16 cellular contexts compared by ENCODE assay signal in genomic region chr10:91512458-91512857, GRCh38.
"Had no signal": no experiment of that assay in that cellular context is flagged by ENCODE, and none has a peak within 500 bp of the region (broad histone marks: within the 10 kb centered on the region; RNA-seq: fewer than 3 reads in every experiment).

No MANE protein-coding gene starts in this region.

- H3K27me3 Mint-ChIP-seq: activated naive CD4-positive, alpha-beta T cell treated with anti-CD3 and anti-CD28 coated beads, Interleukin-2, amount 50 U/mL, for 24 hours; central memory CD8-positive, alpha-beta T cell had no signal

- H3K4me3 Mint-ChIP-seq: activated naive CD4-positive, alpha-beta T cell treated with anti-CD3 and anti-CD28 coated beads, Interleukin-2, amount 50 U/mL, for 24 hours; central memory CD8-positive, alpha-beta T cell; natural killer cell; T-helper 2 cell treated with Interferon-gamma antibody and Interleukin-4, amounts not matched to agents 5 μg/mL and 100 μg/mL, for 36 hours had no signal

- ATAC-seq: body of pancreas, natural killer cell, sciatic nerve had no signal

- H3K36me3 Mint-ChIP-seq: activated naive CD4-positive, alpha-beta T cell treated with anti-CD3 and anti-CD28 coated beads, Interleukin-2, amount 50 U/mL, for 24 hours; natural killer cell had no signal

- H3K9me3 ChIP-seq: body of pancreas, suprapubic skin, upper lobe of left lung had no signal

- H3K4me1 Mint-ChIP-seq: activated naive CD4-positive, alpha-beta T cell treated with anti-CD3 and anti-CD28 coated beads, Interleukin-2, amount 50 U/mL, for 24 hours; central memory CD8-positive, alpha-beta T cell; natural killer cell had no signal

- DNase-seq: activated CD4-positive, alpha-beta T cell treated with anti-CD3 and anti-CD28 coated beads, Interleukin-2, amount 50 U/mL, for 1 hour; activated T-cell treated with anti-CD3 and anti-CD28 coated beads, Interleukin-2, amount 50 U/mL, for 1 hour; body of pancreas; effector memory CD4-positive, alpha-beta T cell; left cardiac atrium; natural killer cell; occipital lobe; stimulated activated CD4-positive, alpha-beta T cell treated with anti-CD3 and anti-CD28 coated beads, Interleukin-4, amount 100 ng/mL, for 1 hour; stimulated activated CD8-positive, alpha-beta memory T cell treated with anti-CD3 and anti-CD28 coated beads, Interleukin-4, amount 100 ng/mL, for 48 hours; stimulated activated naive CD8-positive, alpha-beta T cell treated with anti-CD3 and anti-CD28 coated beads, Interleukin-15, Interleukin-2, amounts not matched to agents 100 U/mL and 50 U/mL, for 24 hours; upper lobe of left lung had no signal

- H3K4me3 ChIP-seq: body of pancreas, suprapubic skin, upper lobe of left lung had no signal

- H3K4me1 ChIP-seq: upper lobe of left lung had no signal

- H3K27ac ChIP-seq: suprapubic skin, upper lobe of left lung had no signal

- H3K27me3 ChIP-seq: body of pancreas, suprapubic skin, upper lobe of left lung had no signal

- H3K9me3 Mint-ChIP-seq: central memory CD8-positive, alpha-beta T cell; natural killer cell; T-helper 2 cell treated with Interferon-gamma antibody and Interleukin-4, amounts not matched to agents 5 μg/mL and 100 μg/mL, for 36 hours had no signal

- H3K36me3 ChIP-seq: suprapubic skin had no signal

- H3K27ac Mint-ChIP-seq: activated naive CD4-positive, alpha-beta T cell treated with anti-CD3 and anti-CD28 coated beads, Interleukin-2, amount 50 U/mL, for 24 hours; natural killer cell; T-helper 2 cell treated with Interferon-gamma antibody and Interleukin-4, amounts not matched to agents 5 μg/mL and 100 μg/mL, for 36 hours had no signal
